Comparison of ENCODE assay signal across 24 cellular contexts in the genomic region with DNA sequence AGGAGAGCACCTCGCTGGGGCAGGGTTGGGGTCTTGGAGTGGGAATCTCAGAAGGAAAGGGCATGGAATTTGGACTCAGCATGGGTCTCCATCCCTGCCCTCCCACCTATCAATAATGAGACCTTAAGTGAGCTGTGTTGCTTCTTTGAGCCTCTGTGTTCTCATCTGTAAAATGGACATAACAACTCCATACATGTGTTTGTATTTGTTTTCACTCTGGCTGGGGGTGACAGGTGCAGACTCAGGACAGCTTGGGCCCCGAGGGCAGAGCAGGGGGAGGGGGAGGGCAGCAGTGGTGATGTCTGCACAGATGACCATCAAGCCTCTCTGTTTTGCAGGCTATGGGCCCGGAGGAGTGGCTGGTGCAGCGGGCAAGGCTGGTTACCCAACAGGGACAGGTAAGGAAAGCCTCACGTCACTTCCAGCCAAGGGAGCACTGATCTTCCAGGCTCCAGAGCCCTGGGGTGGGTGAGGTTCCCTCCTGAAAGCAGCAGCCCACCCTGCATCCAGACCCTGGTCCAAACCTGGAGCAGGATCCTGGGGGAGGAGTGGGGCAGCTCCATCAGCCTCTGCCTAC. TPM values are rescaled to one million over a fixed set of nuclear protein-coding genes. Genes with fewer than 3 reads are reported as not detected.
A peak's percentile ranks its signal among the peaks of the same experiment; 100 is the strongest.
DNase-seq lines count a peak whose midpoint lies in the region; ATAC-seq and TF ChIP-seq lines count a peak whose summit lies in the region.
"Had no signal": no experiment of that assay in that cellular context is flagged by ENCODE, and none has a peak within 500 bp of the region (broad histone marks: within the 10 kb centered on the region; RNA-seq: fewer than 3 reads in every experiment).

No MANE protein-coding gene starts in this region.

- peaks cover 4% of the 10 kb centered on the region for H3K36me3 Mint-ChIP-seq in endothelial cell (ENCODE audit: low read depth, unreplicated experiment)
- H3K36me3 Mint-ChIP-seq: CD14-positive monocyte had no signal

- H3K4me3 ChIP-seq in right cardiac atrium (ENCODE audit: low read length) (no peak overlapping the region), neuronal stem cell (ENCODE audit: low read length in 2 of 2) (no peak overlapping the region), gastrocnemius medialis (no peak overlapping the region)
- H3K4me3 ChIP-seq: A549; BLaER1 treated with 17β-estradiol and CSF1 and Interleukin-3, amounts not matched to agents 10 nM and 100 nM had no signal

- no peaks in the 10 kb centered on the region for H3K27me3 Mint-ChIP-seq in endothelial cell (ENCODE audit: unreplicated experiment)
- H3K27me3 Mint-ChIP-seq: CD4-positive, alpha-beta T cell had no signal

- H4K91ac ChIP-seq in neuronal stem cell (ENCODE audit: low read depth, low read length, poor library complexity), result no peak overlapping the region

- H2BK12ac ChIP-seq in neuronal stem cell (ENCODE audit: low read length), result no peak overlapping the region

- peak overlapping the region; percentile 31 for H3K9ac ChIP-seq in neuronal stem cell (ENCODE audit: low read depth, low read length, poor library complexity)
- H3K9ac ChIP-seq: BLaER1 treated with 17β-estradiol and CSF1 and Interleukin-3, amounts not matched to agents 10 nM and 100 nM had no signal

- H3K4me1 ChIP-seq in right cardiac atrium (ENCODE audit: control insufficient read depth, insufficient read depth, low read length) (no peaks in the 10 kb centered on the region), neuronal stem cell (ENCODE audit: control insufficient read depth in 2 of 2, insufficient read depth in 1 of 2, low read depth in 1 of 2, low read length in 2 of 2) (peaks cover 11 to 13% of the 10 kb centered on the region in 2 donors), gastrocnemius medialis (no peaks in the 10 kb centered on the region)
- H3K4me1 ChIP-seq: A549 had no signal

- intact Hi-C loops in right cardiac atrium (cut with DNase I), result no loop called here
- intact Hi-C loops in cardiac septum (cut with DNase I), result no loop called here
- intact Hi-C loops in posterior vena cava (cut with DNase I), result no loop called here
- intact Hi-C loops in gastrocnemius medialis (cut with DNase I; ENCODE audit: low total_unique reads), result no loop called here

- peak overlapping the region; percentile 47 for H3K4me3 Mint-ChIP-seq in endothelial cell (ENCODE audit: unreplicated experiment)
- H3K4me3 Mint-ChIP-seq: CD14-positive monocyte; CD4-positive, alpha-beta T cell; H9 had no signal

- TF ChIP-seq POLR2A in gastrocnemius medialis (IDR thresholded peaks at IDR 0.05), result no peak

- DNase-seq in right cardiac atrium (peak in 2 of 3 donors; percentile 26 to 44), cardiac septum (ENCODE audit: low spot score) (no peak), endothelial cell (ENCODE audit: low spot score) (no peak), neuronal stem cell (ENCODE audit: low spot score) (no peak), posterior vena cava (ENCODE audit: low spot score) (peak; percentile 78), islet precursor cell (no peak), gastrocnemius medialis (no peak)
- DNase-seq in activated CD4-positive, CD25-positive, alpha-beta regulatory T cell treated with anti-CD3 and anti-CD28 coated beads, Interleukin-2, amount 50 U/mL, for 72 hours, result no peak
- DNase-seq: 8988T; ACHN; AML-193; BE2C; Calu3; CD4-positive, alpha-beta T cell; COR-L47; DMS53; DMS79 treated with DMSO at 0.1 percent for 48 hours; GF-D8; GOT3; H9 had no signal

- H2BK120ac ChIP-seq in neuronal stem cell (ENCODE audit: low read depth, low read length), result no peak overlapping the region

- H2AFZ ChIP-seq in neuronal stem cell (ENCODE audit: low read length), result no peak overlapping the region

- H2BK5ac ChIP-seq in neuronal stem cell (ENCODE audit: low read length), result no peak overlapping the region

- no peak for ATAC-seq in right cardiac atrium
- ATAC-seq in gastrocnemius medialis, result no peak
- ATAC-seq: A549, HCT116 had no signal

- H4K8ac ChIP-seq in neuronal stem cell (ENCODE audit: low read depth, low read length), result no peak overlapping the region

- 86% methylated on average over 5 of the region's 5 CpGs for WGBS in right cardiac atrium
- no CpG with 5 or more reads among the region's 5 CpGs for WGBS in neuronal stem cell (ENCODE audit: extremely low coverage in 2 of 2, insufficient read length in 2 of 2, insufficient replicate concordance in 1 of 2), 2 donors

- H3K9me3 ChIP-seq in right cardiac atrium (ENCODE audit: control insufficient read depth, low read length) (no peaks in the 10 kb centered on the region), neuronal stem cell (replicated peaks in 1 of 2; ENCODE audit: control insufficient read depth in 2 of 2, insufficient read depth in 1 of 2, low read depth in 1 of 2, low read length in 2 of 2) (no peaks in the 10 kb centered on the region), gastrocnemius medialis (no peaks in the 10 kb centered on the region)
- H3K9me3 ChIP-seq: A549; BE2C; BLaER1 treated with 17β-estradiol and CSF1 and Interleukin-3, amounts not matched to agents 10 nM and 100 nM had no signal

- H3K23ac ChIP-seq in neuronal stem cell (ENCODE audit: low read depth, low read length, poor library complexity), result no peak overlapping the region

- H3K27ac Mint-ChIP-seq in endothelial cell (ENCODE audit: unreplicated experiment), result no peak overlapping the region
- H3K27ac Mint-ChIP-seq: CD14-positive monocyte; CD4-positive, alpha-beta T cell had no signal

- no peak overlapping the region for H3K4me2 ChIP-seq in neuronal stem cell (ENCODE audit: insufficient read depth, low read length, poor library complexity, severe bottlenecking)
- H3K4me2 ChIP-seq: A549; BLaER1 treated with 17β-estradiol and CSF1 and Interleukin-3, amounts not matched to agents 10 nM and 100 nM had no signal

- H3K79me1 ChIP-seq in neuronal stem cell (ENCODE audit: low read depth, low read length), result peaks cover 3% of the 10 kb centered on the region

- in situ Hi-C loops in gastrocnemius medialis (cut with MboI; ENCODE audit: low sequenced_read_pairs in 4 of 4), result no loop called here

- H3K36me3 ChIP-seq in neuronal stem cell (replicated peaks in 1 of 2; ENCODE audit: control insufficient read depth in 2 of 2, insufficient read depth in 2 of 2, low read length in 2 of 2) (no peaks in the 10 kb centered on the region), gastrocnemius medialis (no peaks in the 10 kb centered on the region)
- H3K36me3 ChIP-seq: BE2C; BLaER1 treated with 17β-estradiol and CSF1 and Interleukin-3, amounts not matched to agents 10 nM and 100 nM had no signal

- H3K4ac ChIP-seq in neuronal stem cell (ENCODE audit: low read length), result no peak overlapping the region

- H3K18ac ChIP-seq in neuronal stem cell (ENCODE audit: low read length), result peak overlapping the region; percentile 23

- H3K14ac ChIP-seq in neuronal stem cell (ENCODE audit: low read length), result no peak overlapping the region

- H2AK5ac ChIP-seq in neuronal stem cell (ENCODE audit: low read depth, low read length), result peak overlapping the region; percentile 56

- H3K9me3 Mint-ChIP-seq in endothelial cell (ENCODE audit: unreplicated experiment), result no peaks in the 10 kb centered on the region
- H3K9me3 Mint-ChIP-seq: CD4-positive, alpha-beta T cell; H9 had no signal

- H3K27ac ChIP-seq in right cardiac atrium (ENCODE audit: low read length) (no peak overlapping the region), neuronal stem cell (replicated peaks; ENCODE audit: low read length) (no peak overlapping the region), gastrocnemius medialis (no peak overlapping the region)
- H3K27ac ChIP-seq: A549; BLaER1 treated with 17β-estradiol and CSF1 and Interleukin-3, amounts not matched to agents 10 nM and 100 nM had no signal

- H3K4me1 Mint-ChIP-seq in endothelial cell (ENCODE audit: unreplicated experiment), result peaks cover 7% of the 10 kb centered on the region
- H3K4me1 Mint-ChIP-seq: CD14-positive monocyte had no signal

- no peak for TF ChIP-seq CTCF in endothelial cell (IDR thresholded peaks at IDR 0.05; ENCODE audit: unreplicated experiment)
- TF ChIP-seq CTCF in gastrocnemius medialis (IDR thresholded peaks at IDR 0.05 in 4 of 5, conservative IDR thresholded peaks at IDR 0.05 in 1 of 5), result no peak

- no peak overlapping the region for H2BK15ac ChIP-seq in neuronal stem cell (ENCODE audit: low read length)

- H3K27me3 ChIP-seq in right cardiac atrium (ENCODE audit: control insufficient read depth, insufficient read depth) (no peaks in the 10 kb centered on the region), neuronal stem cell (ENCODE audit: control insufficient read depth in 3 of 3, insufficient read depth in 3 of 3, low read depth in 1 of 3, low read length in 3 of 3) (peaks cover 0 to 13% (median 0%) of the 10 kb centered on the region in 3 experiments), gastrocnemius medialis (peaks cover 0 to 3% (median 0%) of the 10 kb centered on the region in 3 donors)
- H3K27me3 ChIP-seq: BE2C; BLaER1 treated with 17β-estradiol and CSF1 and Interleukin-3, amounts not matched to agents 10 nM and 100 nM had no signal

RNA-seq across cellular contexts. Expression of gene ELN, which starts 19.9 kb away (rescaled TPM):
- total RNA-seq in right cardiac atrium (100 to 1,000 TPM in 3 of 4 donors, 10 to 100 TPM in 1; 100.0 to 323 (median 120) TPM), cardiac septum (41.2 TPM), endothelial cell (ENCODE audit: unreplicated experiment) (44.8 TPM), posterior vena cava (100 to 1,000 TPM; 354 to 999 TPM), gastrocnemius medialis (10 to 100 TPM in 1 of 4 donors, 1 to 10 TPM in 3; 5.3 to 14.8 (median 6.9) TPM)
- 73.4 TPM for polyA plus RNA-seq in right cardiac atrium
- polyA plus RNA-seq in neuronal stem cell (2013, experiment 1 of 2), result 2.9 TPM
- polyA plus RNA-seq in neuronal stem cell (2013, experiment 2 of 2), result 3.1 TPM
- total RNA-seq: CD4-positive, alpha-beta T cell had no signal
- polyA plus RNA-seq: CD14-positive monocyte had no signal

RNA-seq across cellular contexts. Expression of gene LIMK1, which starts 35.7 kb away (rescaled TPM):
- total RNA-seq in right cardiac atrium (10 to 100 TPM; 10.4 to 13.5 (median 11.9) TPM), cardiac septum (13.6 TPM), endothelial cell (ENCODE audit: unreplicated experiment) (51.0 TPM), posterior vena cava (10 to 100 TPM; 19.4 to 22.3 TPM), gastrocnemius medialis (10 to 100 TPM; 15.3 to 56.4 (median 23.3) TPM)
- polyA plus RNA-seq in right cardiac atrium, result 7.6 TPM
- 62.3 TPM for polyA plus RNA-seq in neuronal stem cell (2013, experiment 1 of 2)
- 60.7 TPM for polyA plus RNA-seq in neuronal stem cell (2013, experiment 2 of 2)

Comparison
In these comparisons a context has a peak if more than half of its experiments do, and no peak if none do; other contexts are left out.
1. DNase-seq: peak in right cardiac atrium (2 of 3) and posterior vena cava (single experiment); none in cardiac septum (single experiment), endothelial cell (single experiment), neuronal stem cell (single experiment), islet precursor cell (single experiment), gastrocnemius medialis (0 of 2) and activated CD4-positive, CD25-positive, alpha-beta regulatory T cell treated with anti-CD3 and anti-CD28 coated beads, Interleukin-2, amount 50 U/mL, for 72 hours (single experiment).